ENCODE assay signal across 10 cellular contexts in the genomic region with DNA sequence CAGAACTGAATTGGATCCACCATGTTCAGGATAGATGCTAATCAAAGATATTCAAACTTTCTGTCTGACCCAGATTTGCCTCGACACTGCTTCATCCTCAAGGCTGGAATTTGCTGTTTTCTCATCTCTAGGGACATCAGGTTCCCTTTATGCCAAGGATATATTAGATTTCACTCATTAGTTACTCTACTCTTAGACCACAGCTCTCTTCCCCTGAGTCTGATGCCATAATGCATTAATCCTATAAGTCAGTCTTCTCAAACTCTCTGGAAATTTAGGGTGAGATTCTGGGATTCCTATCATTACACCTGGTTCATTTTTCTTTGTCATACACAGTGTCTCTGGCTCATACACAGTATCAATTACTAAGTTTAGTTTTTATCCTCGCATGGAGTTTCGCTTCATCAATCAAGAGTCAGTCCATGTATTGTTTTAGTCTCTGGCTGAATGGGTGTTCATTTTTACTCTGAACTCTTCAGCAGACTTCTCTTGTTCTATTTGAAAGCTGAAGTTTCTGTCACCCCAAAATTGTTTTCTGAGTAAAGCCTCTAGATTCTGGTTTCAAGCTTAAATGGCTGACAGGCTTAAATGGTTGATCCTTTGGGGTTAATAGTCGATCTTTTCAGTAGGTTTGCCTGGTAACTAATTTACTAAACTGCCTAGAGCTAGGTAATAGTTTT. TPM values are rescaled to one million over a fixed set of nuclear protein-coding genes. Genes with fewer than 3 reads are reported as not detected.
A peak's percentile ranks its signal among the peaks of the same experiment; 100 is the strongest.
DNase-seq lines count a peak whose midpoint lies in the region; ATAC-seq and TF ChIP-seq lines count a peak whose summit lies in the region.
"Had no signal": no experiment of that assay in that cellular context is flagged by ENCODE, and none has a peak within 500 bp of the region (broad histone marks: within the 10 kb centered on the region; RNA-seq: fewer than 3 reads in every experiment).

No MANE protein-coding gene starts in this region.

- H3K27ac Mint-ChIP-seq in stimulated activated memory B cell treated with anti-CD40 and anti-IgM and Interleukin-4, amounts not matched to agents 10 μg/mL and 1 μg/mL and 100 μg/mL, for 72 hours: no peak overlapping the region

- no peak overlapping the region for H3K4me3 Mint-ChIP-seq in stimulated activated memory B cell treated with anti-CD40 and anti-IgM and Interleukin-4, amounts not matched to agents 10 μg/mL and 1 μg/mL and 100 μg/mL, for 72 hours

- H3K4me3 ChIP-seq in transverse colon (no peak overlapping the region), dorsolateral prefrontal cortex (no peak overlapping the region)

- intact Hi-C loops in transverse colon (cut with DNase I; ENCODE audit: low total_unique reads) (no loop called here), dorsolateral prefrontal cortex (cut with DNase I) (no loop called here)

- H3K4me1 Mint-ChIP-seq in stimulated activated memory B cell treated with anti-CD40 and anti-IgM and Interleukin-4, amounts not matched to agents 10 μg/mL and 1 μg/mL and 100 μg/mL, for 72 hours: peaks cover 16% of the 10 kb centered on the region

- DNase-seq in fibroblast of peridontal ligament (ENCODE audit: extremely low read depth) (peak; percentile 14), transverse colon (no peak), T-helper 9 cell (no peak), dorsolateral prefrontal cortex (no peak)
- DNase-seq: activated CD4-positive, CD25-positive, alpha-beta regulatory T cell; SHP77 had no signal

- peak; percentile 48 for ATAC-seq in GM19043 (IDR thresholded peaks at IDR 0.05; ENCODE audit: low read depth, unreplicated experiment)
- peak; percentile 45 for ATAC-seq in HG03108 (IDR thresholded peaks at IDR 0.05; ENCODE audit: unreplicated experiment)
- ATAC-seq in stimulated activated memory B cell treated with anti-CD40 and anti-IgM and Interleukin-4, amounts not matched to agents 10 μg/mL and 1 μg/mL and 100 μg/mL, for 72 hours: no peak

- 25 to 53% methylated on average over 2 to 4 of the region's 4 CpGs for WGBS in transverse colon (ENCODE audit: low coverage in 1 of 2), 2 donors

- H3K36me3 Mint-ChIP-seq in stimulated activated memory B cell treated with anti-CD40 and anti-IgM and Interleukin-4, amounts not matched to agents 10 μg/mL and 1 μg/mL and 100 μg/mL, for 72 hours: peaks cover 12% of the 10 kb centered on the region

- no peaks in the 10 kb centered on the region for H3K27me3 Mint-ChIP-seq in stimulated activated memory B cell treated with anti-CD40 and anti-IgM and Interleukin-4, amounts not matched to agents 10 μg/mL and 1 μg/mL and 100 μg/mL, for 72 hours

- H3K4me1 ChIP-seq in transverse colon: peaks cover 0 to 70% (median 47%) of the 10 kb centered on the region in 4 donors

- TF ChIP-seq POLR2A in transverse colon (IDR thresholded peaks at IDR 0.05): no peak

- H3K27me3 ChIP-seq in transverse colon (no peaks in the 10 kb centered on the region), dorsolateral prefrontal cortex (no peaks in the 10 kb centered on the region)

- H3K27ac ChIP-seq in transverse colon: peak overlapping the region; percentile 64 to 76 (median 70)
- no peak overlapping the region for H3K27ac ChIP-seq in dorsolateral prefrontal cortex

- TF ChIP-seq CTCF in transverse colon (IDR thresholded peaks at IDR 0.05): no peak
- TF ChIP-seq CTCF in dorsolateral prefrontal cortex (IDR thresholded peaks at IDR 0.05 in 54 of 56, conservative IDR thresholded peaks at IDR 0.05 in 2 of 56; ENCODE audit: low read depth in 1 of 56, partially characterized antibody in 56 of 56): no peak

- no peaks in the 10 kb centered on the region for H3K9me3 Mint-ChIP-seq in stimulated activated memory B cell treated with anti-CD40 and anti-IgM and Interleukin-4, amounts not matched to agents 10 μg/mL and 1 μg/mL and 100 μg/mL, for 72 hours

- in situ Hi-C loops in transverse colon (cut with MboI; ENCODE audit: low pct_ligation_motif_present in 1 of 4, low pct_unique_long_range_greater_than_20kb in 1 of 4, low sequenced_read_pairs in 3 of 4): loop anchor here in 2 of 4 donors (25.0 kb wide), 1 partner anchor 215 kb away; a partner anchor contains a TSS

- H3K36me3 ChIP-seq in transverse colon: no peaks in the 10 kb centered on the region

- no peak for TF ChIP-seq EP300 in transverse colon (IDR thresholded peaks at IDR 0.05; ENCODE audit: low read depth)

- H3K9me3 ChIP-seq in transverse colon: no peaks in the 10 kb centered on the region

RNA-seq across cellular contexts. Expression of a gene that starts 9.3 kb away (rescaled TPM):
- total RNA-seq in transverse colon: 100 to 1,000 TPM in 1 of 4 donors, 10 to 100 TPM in 3; 59.5 to 173 (median 93.4) TPM
- total RNA-seq in dorsolateral prefrontal cortex: 100 to 1,000 TPM in 61 of 120 experiments, 10 to 100 TPM in 59; 42.0 to 151 (median 100) TPM

RNA-seq across cellular contexts. Expression of a gene that starts 9.7 kb away (rescaled TPM):
- total RNA-seq in transverse colon: 10 to 100 TPM; 14.2 to 91.6 (median 38.4) TPM
- 100 to 1,000 TPM in 10 of 120 experiments, 10 to 100 TPM in 110; 40.6 to 121 (median 76.7) TPM for total RNA-seq in dorsolateral prefrontal cortex

RNA-seq across cellular contexts. Expression of a gene that starts 13.3 kb away (rescaled TPM):
- 1 to 10 TPM in 1 of 4 donors, under 1 TPM in 1, not detected in 2; 0.27 to 3.7 TPM for total RNA-seq in transverse colon
- total RNA-seq in dorsolateral prefrontal cortex: 1 to 10 TPM in 107 of 120 experiments, under 1 TPM in 13; 0.29 to 8.2 (median 2.1) TPM
- total RNA-seq: myocyte had no signal

Comparison
In these comparisons a context has a peak if more than half of its experiments do, and no peak if none do; other contexts are left out.
1. H3K27ac ChIP-seq: peak in transverse colon (4 of 4); none in dorsolateral prefrontal cortex (0 of 59).